28 cellular contexts compared by ENCODE assay signal in genomic region chr16:80846275-80847013, GRCh38.
"Had no signal": no experiment of that assay in that cellular context is flagged by ENCODE, and none has a peak within 500 bp of the region (broad histone marks: within the 10 kb centered on the region; RNA-seq: fewer than 3 reads in every experiment).

No MANE protein-coding gene starts in this region.

- H3K4me2 ChIP-seq: hepatocyte, neural progenitor cell had no signal

- H3K27ac Mint-ChIP-seq: dendritic cell treated with granulocyte-macrophage colony-stimulating factor and Interleukin-4, amounts not matched to agents 40 ng/mL and 50 ng/mL, for 4 days; endodermal cell; naive thymus-derived CD4-positive, alpha-beta T cell; nephron; neural progenitor cell; progenitor cell of endocrine pancreas had no signal

- H3K4me1 Mint-ChIP-seq: endodermal cell, nephron, neural progenitor cell had no signal

- DNase-seq: colonic mucosa; effector CD8-positive, alpha-beta T cell; endodermal cell; foreskin keratinocyte; heart left ventricle; kidney; left lung; mesenchymal stem cell; midbrain; naive thymus-derived CD4-positive, alpha-beta T cell; right cardiac atrium; stimulated activated CD4-positive, alpha-beta T cell treated with anti-CD3 and anti-CD28 coated beads, Interleukin-15, amount 100 ng/mL, for 24 hours; stimulated activated CD4-positive, alpha-beta T cell treated with anti-CD3 and anti-CD28 coated beads, Interleukin-2, amount 100 ng/mL, for 48 hours; stimulated activated CD8-positive, alpha-beta memory T cell treated with anti-CD3 and anti-CD28 coated beads, Interleukin-4, amount 100 ng/mL, for 48 hours; stimulated activated naive CD4-positive, alpha-beta T cell treated with Interleukin-2 at 50 U/mL for 16 hours; stomach; thyroid gland; trophoblast cell had no signal

- H3K4me3 ChIP-seq: colonic mucosa, esophagus muscularis mucosa, gastroesophageal sphincter, heart left ventricle, hepatocyte, left lung, neural progenitor cell, skin epidermis, stomach, thyroid gland, vagina had no signal

- H3K4me3 Mint-ChIP-seq: dendritic cell treated with granulocyte-macrophage colony-stimulating factor and Interleukin-4, amounts not matched to agents 40 ng/mL and 50 ng/mL, for 4 days; endodermal cell; naive thymus-derived CD4-positive, alpha-beta T cell; nephron; neural progenitor cell had no signal

- H3K36me3 ChIP-seq: colonic mucosa, esophagus muscularis mucosa, gastroesophageal sphincter, heart left ventricle, left lung, neural progenitor cell, stomach, thyroid gland, vagina had no signal

- H3K36me3 Mint-ChIP-seq: neural progenitor cell had no signal

- H2AFZ ChIP-seq: hepatocyte, neural progenitor cell, parathyroid adenoma had no signal

- ATAC-seq: foreskin keratinocyte; gastroesophageal sphincter; heart left ventricle; left lung; naive thymus-derived CD4-positive, alpha-beta T cell; right cardiac atrium had no signal

- H3K4me1 ChIP-seq: colonic mucosa, esophagus muscularis mucosa, foreskin keratinocyte, gastroesophageal sphincter, heart left ventricle, left lung, neural progenitor cell, parathyroid adenoma, stomach, thyroid gland, vagina had no signal

- H3K9me3 ChIP-seq: colonic mucosa, thyroid gland, vagina had no signal

- H3K9ac ChIP-seq: neural progenitor cell, parathyroid adenoma had no signal

- H3K27ac ChIP-seq: colonic mucosa, esophagus muscularis mucosa, foreskin keratinocyte, gastroesophageal sphincter, heart left ventricle, hepatocyte, left lung, neural progenitor cell, parathyroid adenoma, skin epidermis, stomach, thyroid gland, vagina had no signal

- H3K27me3 ChIP-seq: colonic mucosa, esophagus muscularis mucosa, gastroesophageal sphincter, heart left ventricle, hepatocyte, left lung, neural progenitor cell, stomach, thyroid gland, vagina had no signal

- H3K79me2 ChIP-seq: hepatocyte, parathyroid adenoma had no signal
